In genomic region chr1:149843302-149844041, GRCh38 we compare ENCODE assay signal across 8 cellular contexts.
DNase-seq lines count a peak whose midpoint lies in the region; FAIRE-seq and TF ChIP-seq lines count a peak whose summit lies in the region.

No MANE protein-coding gene starts in this region.

- peaks cover 37% of the 10 kb centered on the region for H3K4me1 ChIP-seq in HAP-1

- peak in 1 of 2 experiments; percentile 27 for DNase-seq in HAP-1 (ENCODE audit: low spot score in 2 of 2)
- DNase-seq in WERI-Rb-1: no peak
- peak in 1 of 2 donors; percentile 32 for DNase-seq in foreskin fibroblast
- DNase-seq in retina: peak; percentile 36
- DNase-seq in GM19239 (ENCODE audit: insufficient read length, low spot score): no peak
- DNase-seq in KG1 (lab: John Stamatoyannopoulos, UW): no peak
- no peak for DNase-seq in HuH-7 (ENCODE audit: low spot score)
- DNase-seq in GM03348 (ENCODE audit: low spot score): no peak

- H3K36me3 ChIP-seq in HAP-1 (replicated peaks) (no peaks in the 10 kb centered on the region), WERI-Rb-1 (peaks cover 23% of the 10 kb centered on the region)

- H3K4me3 ChIP-seq in HAP-1: peak overlapping the region; percentile 61
- peak overlapping the region; percentile 99 for H3K4me3 ChIP-seq in WERI-Rb-1 (ENCODE audit: low read depth, low read length)
- H3K4me3 ChIP-seq in foreskin fibroblast (ENCODE audit: low read depth in 1 of 2, low read length in 2 of 2): peak overlapping the region; percentile 59 to 81

- peak overlapping the region; percentile 84 for H3K27ac ChIP-seq in WERI-Rb-1

- no peaks in the 10 kb centered on the region for H3K27me3 ChIP-seq in HAP-1 (ENCODE audit: low read depth)
- no peaks in the 10 kb centered on the region for H3K27me3 ChIP-seq in WERI-Rb-1 (ENCODE audit: insufficient read depth, low read depth, severe bottlenecking)

- no peak for TF ChIP-seq CTCF in WERI-Rb-1 (IDR thresholded peaks at IDR 0.05; ENCODE audit: low read depth, low read length)
- TF ChIP-seq CTCF in foreskin fibroblast (IDR thresholded peaks at IDR 0.05; ENCODE audit: low read depth, low read length): no peak

- no peak for FAIRE-seq in GM19239 (lab: Jason Lieb, UNC)

- in situ Hi-C loops in HAP-1 (cut with MboI; ENCODE audit: low sequenced_read_pairs): no loop called here

- H3K9me3 ChIP-seq in HAP-1 (no peaks in the 10 kb centered on the region), WERI-Rb-1 (ENCODE audit: severe bottlenecking) (no peaks in the 10 kb centered on the region)
